In genomic region chr3:145648396-145648795, GRCh38 we compare ENCODE assay signal across 29 cellular contexts.
"Had no signal": no experiment of that assay in that cellular context is flagged by ENCODE, and none has a peak within 500 bp of the region (broad histone marks: within the 10 kb centered on the region; RNA-seq: fewer than 3 reads in every experiment).

No MANE protein-coding gene starts in this region.

- ATAC-seq: activated CD4-positive, alpha-beta T cell treated with anti-CD3 and anti-CD28 coated beads for 36 hours; activated CD8-positive, alpha-beta memory T cell treated with anti-CD3 and anti-CD28 coated beads, Interleukin-2, amount 10 ng/mL, durations not matched to agents 7 days and 5 days; activated CD8-positive, alpha-beta T cell treated with anti-CD3 and anti-CD28 coated beads, Interleukin-2, amount 10 ng/mL, durations not matched to agents 7 days and 5 days; activated naive CD4-positive, alpha-beta T cell treated with anti-CD3 and anti-CD28 coated beads, Interleukin-2, amount 50 U/mL, for 72 hours; esophagus mucosa had no signal

- H3K36me3 Mint-ChIP-seq: activated CD4-positive, alpha-beta memory T cell treated with anti-CD3 and anti-CD28 coated beads for 36 hours; activated CD8-positive, alpha-beta memory T cell treated with anti-CD3 and anti-CD28 coated beads, Interleukin-2, amount 10 ng/mL, durations not matched to agents 7 days and 5 days; activated naive CD4-positive, alpha-beta T cell treated with anti-CD3 and anti-CD28 coated beads, Interleukin-2, amount 10 ng/mL, durations not matched to agents 7 days and 5 days; activated naive CD4-positive, alpha-beta T cell treated with anti-CD3 and anti-CD28 coated beads, Interleukin-2, amount 50 U/mL, for 72 hours; activated naive CD8-positive, alpha-beta T cell treated with anti-CD3 and anti-CD28 coated beads, Interleukin-2, amount 10 ng/mL, durations not matched to agents 7 days and 5 days; brain had no signal

- H3K4me3 Mint-ChIP-seq: activated CD4-positive, alpha-beta memory T cell treated with anti-CD3 and anti-CD28 coated beads for 36 hours; activated CD4-positive, alpha-beta T cell treated with anti-CD3 and anti-CD28 coated beads for 36 hours; activated CD4-positive, alpha-beta T cell treated with anti-CD3 and anti-CD28 coated beads, Interleukin-2, amount 10 ng/mL, durations not matched to agents 24 days and 14 days; activated CD8-positive, alpha-beta memory T cell treated with anti-CD3 and anti-CD28 coated beads, Interleukin-2, amount 10 ng/mL, durations not matched to agents 7 days and 5 days; activated CD8-positive, alpha-beta T cell treated with anti-CD3 and anti-CD28 coated beads, Interleukin-2, amount 10 ng/mL, durations not matched to agents 7 days and 5 days; activated naive CD4-positive, alpha-beta T cell treated with anti-CD3 and anti-CD28 coated beads, Interleukin-2, amount 10 ng/mL, durations not matched to agents 7 days and 5 days; activated naive CD8-positive, alpha-beta T cell treated with anti-CD3 and anti-CD28 coated beads, Interleukin-2, amount 10 ng/mL, durations not matched to agents 7 days and 5 days; activated T-helper 1 cell treated with anti-CD3 and anti-CD28 coated beads, Interleukin-12 subunit alpha, Interleukin-12 subunit beta, Interleukin-2, Interleukin-4 antibody, amounts not matched to agents 30 ng/mL and 10 ng/mL and 1 ng/mL, durations not matched to agents 14 hours and 24 hours and 36 hours; brain; T-helper 1 cell treated with Interleukin-12 subunit alpha and Interleukin-12 subunit beta and Interleukin-4 antibody, amounts not matched to agents 30 μg/mL and 1 μg/mL, for 36 hours had no signal

- H3K9me3 Mint-ChIP-seq: activated CD4-positive, alpha-beta T cell treated with anti-CD3 and anti-CD28 coated beads, Interleukin-2, amount 10 ng/mL, durations not matched to agents 24 days and 14 days; activated naive CD4-positive, alpha-beta T cell treated with anti-CD3 and anti-CD28 coated beads, Interleukin-2, amount 50 U/mL, for 72 hours; activated T-helper 1 cell treated with anti-CD3 and anti-CD28 coated beads, Interleukin-12 subunit alpha, Interleukin-12 subunit beta, Interleukin-2, Interleukin-4 antibody, amounts not matched to agents 30 ng/mL and 10 ng/mL and 1 ng/mL, durations not matched to agents 14 hours and 24 hours and 36 hours had no signal

- H3K27ac Mint-ChIP-seq: activated CD4-positive, alpha-beta memory T cell treated with anti-CD3 and anti-CD28 coated beads for 36 hours; activated CD4-positive, alpha-beta T cell treated with anti-CD3 and anti-CD28 coated beads for 36 hours; activated CD4-positive, alpha-beta T cell treated with anti-CD3 and anti-CD28 coated beads, Interleukin-2, amount 10 ng/mL, durations not matched to agents 24 days and 14 days; activated CD8-positive, alpha-beta memory T cell treated with anti-CD3 and anti-CD28 coated beads, Interleukin-2, amount 10 ng/mL, durations not matched to agents 7 days and 5 days; activated CD8-positive, alpha-beta T cell treated with anti-CD3 and anti-CD28 coated beads, Interleukin-2, amount 10 ng/mL, durations not matched to agents 7 days and 5 days; activated naive CD4-positive, alpha-beta T cell treated with anti-CD3 and anti-CD28 coated beads, Interleukin-2, amount 10 ng/mL, durations not matched to agents 7 days and 5 days; activated naive CD4-positive, alpha-beta T cell treated with anti-CD3 and anti-CD28 coated beads, Interleukin-2, amount 50 U/mL, for 72 hours; activated naive CD8-positive, alpha-beta T cell treated with anti-CD3 and anti-CD28 coated beads, Interleukin-2, amount 10 ng/mL, durations not matched to agents 7 days and 5 days; activated T-helper 1 cell treated with anti-CD3 and anti-CD28 coated beads, Interleukin-12 subunit alpha, Interleukin-12 subunit beta, Interleukin-2, Interleukin-4 antibody, amounts not matched to agents 30 ng/mL and 10 ng/mL and 1 ng/mL, durations not matched to agents 14 hours and 24 hours and 36 hours; brain; T-helper 1 cell treated with Interleukin-12 subunit alpha and Interleukin-12 subunit beta and Interleukin-4 antibody, amounts not matched to agents 30 μg/mL and 1 μg/mL, for 36 hours had no signal

- H3K27me3 ChIP-seq: ascending aorta, breast epithelium, cardiac muscle cell, colonic mucosa had no signal

- H3K36me3 ChIP-seq: ascending aorta, breast epithelium, cardiac muscle cell, colonic mucosa had no signal

- DNase-seq: activated CD4-positive, alpha-beta memory T cell treated with anti-CD3 and anti-CD28 coated beads for 36 hours; activated CD4-positive, alpha-beta T cell treated with anti-CD3 and anti-CD28 coated beads for 36 hours; activated CD4-positive, alpha-beta T cell treated with anti-CD3 and anti-CD28 coated beads, Interleukin-2, amount 10 ng/mL, durations not matched to agents 24 days and 14 days; activated CD4-positive, CD25-positive, alpha-beta regulatory T cell; activated CD4-positive, CD25-positive, alpha-beta regulatory T cell treated with anti-CD3 and anti-CD28 coated beads, Interleukin-2, amount 50 U/mL, for 72 hours; activated CD8-positive, alpha-beta memory T cell treated with anti-CD3 and anti-CD28 coated beads, Interleukin-2, amount 10 ng/mL, durations not matched to agents 7 days and 5 days; activated CD8-positive, alpha-beta memory T cell treated with anti-CD3 and anti-CD28 coated beads, Interleukin-2, amount 50 U/mL, for 4 hours; activated CD8-positive, alpha-beta T cell treated with anti-CD3 and anti-CD28 coated beads, Interleukin-2, amount 10 ng/mL, durations not matched to agents 7 days and 5 days; activated gamma-delta T cell; activated naive CD4-positive, alpha-beta T cell; activated naive CD4-positive, alpha-beta T cell treated with anti-CD3 and anti-CD28 coated beads, Interleukin-2, amount 10 ng/mL, durations not matched to agents 7 days and 5 days; activated naive CD8-positive, alpha-beta T cell treated with anti-CD3 and anti-CD28 coated beads, Interleukin-2, amount 10 ng/mL, durations not matched to agents 7 days and 5 days; activated T-cell treated with anti-CD3 and anti-CD28 coated beads, Interleukin-2, amount 50 U/mL, for 1 hour; activated T-cell treated with anti-CD3 and anti-CD28 coated beads, Interleukin-2, amount 50 U/mL, for 48 hours; central memory CD4-positive, alpha-beta T cell; cerebellar nuclear complex; colonic mucosa; effector CD8-positive, alpha-beta T cell; foreskin fibroblast; head of caudate nucleus; T1000 had no signal

- H3K27me3 Mint-ChIP-seq: activated CD4-positive, alpha-beta memory T cell treated with anti-CD3 and anti-CD28 coated beads for 36 hours; activated CD4-positive, alpha-beta T cell treated with anti-CD3 and anti-CD28 coated beads for 36 hours; activated CD4-positive, alpha-beta T cell treated with anti-CD3 and anti-CD28 coated beads, Interleukin-2, amount 10 ng/mL, durations not matched to agents 24 days and 14 days; activated CD8-positive, alpha-beta memory T cell treated with anti-CD3 and anti-CD28 coated beads, Interleukin-2, amount 10 ng/mL, durations not matched to agents 7 days and 5 days; activated naive CD4-positive, alpha-beta T cell treated with anti-CD3 and anti-CD28 coated beads, Interleukin-2, amount 10 ng/mL, durations not matched to agents 7 days and 5 days; activated naive CD8-positive, alpha-beta T cell treated with anti-CD3 and anti-CD28 coated beads, Interleukin-2, amount 10 ng/mL, durations not matched to agents 7 days and 5 days had no signal

- H3K9me3 ChIP-seq: ascending aorta, breast epithelium, colonic mucosa had no signal

- H3K27ac ChIP-seq: ascending aorta, breast epithelium, cardiac muscle cell, colonic mucosa had no signal

- H3K4me1 ChIP-seq: ascending aorta, breast epithelium, colonic mucosa had no signal

- H3K4me3 ChIP-seq: ascending aorta, breast epithelium, cardiac muscle cell, colonic mucosa had no signal

- H3K4me1 Mint-ChIP-seq: activated CD4-positive, alpha-beta T cell treated with anti-CD3 and anti-CD28 coated beads for 36 hours; activated CD4-positive, alpha-beta T cell treated with anti-CD3 and anti-CD28 coated beads, Interleukin-2, amount 10 ng/mL, durations not matched to agents 24 days and 14 days; activated CD8-positive, alpha-beta memory T cell treated with anti-CD3 and anti-CD28 coated beads, Interleukin-2, amount 10 ng/mL, durations not matched to agents 7 days and 5 days; activated naive CD4-positive, alpha-beta T cell treated with anti-CD3 and anti-CD28 coated beads, Interleukin-2, amount 10 ng/mL, durations not matched to agents 7 days and 5 days; activated naive CD8-positive, alpha-beta T cell treated with anti-CD3 and anti-CD28 coated beads, Interleukin-2, amount 10 ng/mL, durations not matched to agents 7 days and 5 days; brain had no signal
